In genomic region chr1:234827181-234827580, GRCh38 we compare ENCODE assay signal across 15 cellular contexts.
A peak's percentile ranks its signal among the peaks of the same experiment; 100 is the strongest.
DNase-seq lines count a peak whose midpoint lies in the region; ATAC-seq and TF ChIP-seq lines count a peak whose summit lies in the region.
"Had no signal": no experiment of that assay in that cellular context is flagged by ENCODE, and none has a peak within 500 bp of the region (broad histone marks: within the 10 kb centered on the region; RNA-seq: fewer than 3 reads in every experiment).

No MANE protein-coding gene starts in this region.

- no peak overlapping the region for H3K4me3 ChIP-seq in fibroblast of the aortic adventitia (ENCODE audit: low read depth, low read length)
- H3K4me3 ChIP-seq: BLaER1 treated with 17β-estradiol and CSF1 and Interleukin-3, amounts not matched to agents 10 nM and 100 nM; GM12878 had no signal

- no peaks in the 10 kb centered on the region for H3K36me3 Mint-ChIP-seq in activated T-helper 17 cell treated with anti-CD3 and anti-CD28 coated beads, Interleukin-2, amount 50 U/mL, for 72 hours (ENCODE audit: low read depth)
- no peaks in the 10 kb centered on the region for H3K36me3 Mint-ChIP-seq in stimulated activated effector memory CD8-positive, alpha-beta T cell treated with anti-CD3 and anti-CD28 coated beads, Interleukin-12 subunit alpha, Interleukin-12 subunit beta, amount 100 ng/mL, for 72 hours
- H3K36me3 Mint-ChIP-seq in Calu3 (ENCODE audit: insufficient read depth, unreplicated experiment), result no peaks in the 10 kb centered on the region
- no peaks in the 10 kb centered on the region for H3K36me3 Mint-ChIP-seq in activated CD4-positive, alpha-beta memory T cell treated with anti-CD3 and anti-CD28 coated beads, Interleukin-2, amount 10 ng/mL, durations not matched to agents 7 days and 5 days (ENCODE audit: low read depth)
- H3K36me3 Mint-ChIP-seq: CD4-positive, CD25-positive, alpha-beta regulatory T cell had no signal

- POLR2A ChIA-PET in activated CD4-positive, alpha-beta memory T cell treated with anti-CD3 and anti-CD28 coated beads, Interleukin-2, amount 10 ng/mL, durations not matched to agents 7 days and 5 days (lab: Charles Lee), result interaction anchor here (0.7 to 1.3 kb wide), 2 partner anchors 16 to 283 kb away, joined by 3 read pairs; no protein-coding TSS in a partner anchor

- CTCF ChIA-PET in Calu3 (lab: Charles Lee), result no interaction called here
- CTCF ChIA-PET in activated CD4-positive, alpha-beta memory T cell treated with anti-CD3 and anti-CD28 coated beads, Interleukin-2, amount 10 ng/mL, durations not matched to agents 7 days and 5 days (lab: Charles Lee), result no interaction called here

- peaks cover 7% of the 10 kb centered on the region for H3K4me1 Mint-ChIP-seq in activated T-helper 17 cell treated with anti-CD3 and anti-CD28 coated beads, Interleukin-2, amount 50 U/mL, for 72 hours
- H3K4me1 Mint-ChIP-seq in stimulated activated effector memory CD8-positive, alpha-beta T cell treated with anti-CD3 and anti-CD28 coated beads, Interleukin-12 subunit alpha, Interleukin-12 subunit beta, amount 100 ng/mL, for 72 hours, result no peaks in the 10 kb centered on the region
- H3K4me1 Mint-ChIP-seq in Calu3 (ENCODE audit: low read depth, unreplicated experiment), result peaks cover 19% of the 10 kb centered on the region
- H3K4me1 Mint-ChIP-seq in activated CD4-positive, alpha-beta memory T cell treated with anti-CD3 and anti-CD28 coated beads, Interleukin-2, amount 10 ng/mL, durations not matched to agents 7 days and 5 days, result no peaks in the 10 kb centered on the region

- intact Hi-C loops in Right ventricle myocardium inferior (cut with DNase I), result no loop called here
- intact Hi-C loops in left cardiac atrium (cut with DNase I), result no loop called here
- intact Hi-C loops in Calu3 (cut with micrococcal nuclease; ENCODE audit: unreplicated experiment), result loop anchor here (10.0 kb wide), 1 partner anchor 192 kb away; no protein-coding TSS in a partner anchor

- H3K27ac Mint-ChIP-seq in activated T-helper 17 cell treated with anti-CD3 and anti-CD28 coated beads, Interleukin-2, amount 50 U/mL, for 72 hours, result peak overlapping the region; percentile 22
- peak overlapping the region; percentile 32 for H3K27ac Mint-ChIP-seq in stimulated activated effector memory CD8-positive, alpha-beta T cell treated with anti-CD3 and anti-CD28 coated beads, Interleukin-12 subunit alpha, Interleukin-12 subunit beta, amount 100 ng/mL, for 72 hours
- no peak overlapping the region for H3K27ac Mint-ChIP-seq in Calu3 (ENCODE audit: unreplicated experiment)
- no peak overlapping the region for H3K27ac Mint-ChIP-seq in activated CD4-positive, alpha-beta memory T cell treated with anti-CD3 and anti-CD28 coated beads, Interleukin-2, amount 10 ng/mL, durations not matched to agents 7 days and 5 days
- H3K27ac Mint-ChIP-seq: H9 had no signal

- no peak for ATAC-seq in Right ventricle myocardium inferior
- no peak for ATAC-seq in left cardiac atrium
- no peak for ATAC-seq in activated T-helper 17 cell treated with anti-CD3 and anti-CD28 coated beads, Interleukin-2, amount 50 U/mL, for 72 hours (replicated peaks)
- ATAC-seq in stimulated activated effector memory CD8-positive, alpha-beta T cell treated with anti-CD3 and anti-CD28 coated beads, Interleukin-12 subunit alpha, Interleukin-12 subunit beta, amount 100 ng/mL, for 72 hours, result no peak
- no peak for ATAC-seq in GM19463 (IDR thresholded peaks at IDR 0.05; ENCODE audit: unreplicated experiment)
- ATAC-seq: GM12878 had no signal

- H3K4me3 Mint-ChIP-seq in activated T-helper 17 cell treated with anti-CD3 and anti-CD28 coated beads, Interleukin-2, amount 50 U/mL, for 72 hours, result no peak overlapping the region
- H3K4me3 Mint-ChIP-seq in stimulated activated effector memory CD8-positive, alpha-beta T cell treated with anti-CD3 and anti-CD28 coated beads, Interleukin-12 subunit alpha, Interleukin-12 subunit beta, amount 100 ng/mL, for 72 hours, result no peak overlapping the region
- no peak overlapping the region for H3K4me3 Mint-ChIP-seq in Calu3 (ENCODE audit: low read depth, unreplicated experiment)
- no peak overlapping the region for H3K4me3 Mint-ChIP-seq in activated CD4-positive, alpha-beta memory T cell treated with anti-CD3 and anti-CD28 coated beads, Interleukin-2, amount 10 ng/mL, durations not matched to agents 7 days and 5 days
- H3K4me3 Mint-ChIP-seq: CD4-positive, CD25-positive, alpha-beta regulatory T cell; H9 had no signal

- DNase-seq in Right ventricle myocardium inferior (ENCODE audit: missing footprints), result peak; percentile 63
- no peak for DNase-seq in left cardiac atrium
- peak; percentile 9 for DNase-seq in fibroblast of the aortic adventitia (ENCODE audit: low read depth)
- DNase-seq in stimulated activated effector memory CD8-positive, alpha-beta T cell treated with anti-CD3 and anti-CD28 coated beads, Interleukin-12 subunit alpha, Interleukin-12 subunit beta, amount 100 ng/mL, for 72 hours (ENCODE audit: low spot score in 2 of 2), result no peak
- DNase-seq in Calu3, result no peak
- DNase-seq in activated CD4-positive, alpha-beta memory T cell treated with anti-CD3 and anti-CD28 coated beads, Interleukin-2, amount 10 ng/mL, durations not matched to agents 7 days and 5 days, result no peak
- DNase-seq: AML-193; CD4-positive, CD25-positive, alpha-beta regulatory T cell; DMS 273 treated with DMSO at 0.1 percent for 48 hours; GOT3; H9 had no signal

- no peaks in the 10 kb centered on the region for H3K27me3 Mint-ChIP-seq in activated T-helper 17 cell treated with anti-CD3 and anti-CD28 coated beads, Interleukin-2, amount 50 U/mL, for 72 hours
- H3K27me3 Mint-ChIP-seq in Calu3 (ENCODE audit: unreplicated experiment), result no peaks in the 10 kb centered on the region
- no peaks in the 10 kb centered on the region for H3K27me3 Mint-ChIP-seq in activated CD4-positive, alpha-beta memory T cell treated with anti-CD3 and anti-CD28 coated beads, Interleukin-2, amount 10 ng/mL, durations not matched to agents 7 days and 5 days

- TF ChIP-seq CTCF in fibroblast of the aortic adventitia (IDR thresholded peaks at IDR 0.05; ENCODE audit: insufficient read depth, low read length), result no peak
- TF ChIP-seq CTCF in Calu3 (IDR thresholded peaks at IDR 0.05; ENCODE audit: unreplicated experiment), result no peak

- no peaks in the 10 kb centered on the region for H3K9me3 Mint-ChIP-seq in activated T-helper 17 cell treated with anti-CD3 and anti-CD28 coated beads, Interleukin-2, amount 50 U/mL, for 72 hours
- H3K9me3 Mint-ChIP-seq in stimulated activated effector memory CD8-positive, alpha-beta T cell treated with anti-CD3 and anti-CD28 coated beads, Interleukin-12 subunit alpha, Interleukin-12 subunit beta, amount 100 ng/mL, for 72 hours, result no peaks in the 10 kb centered on the region
- peaks cover 2% of the 10 kb centered on the region for H3K9me3 Mint-ChIP-seq in Calu3 (ENCODE audit: low read depth, unreplicated experiment)
- H3K9me3 Mint-ChIP-seq in activated CD4-positive, alpha-beta memory T cell treated with anti-CD3 and anti-CD28 coated beads, Interleukin-2, amount 10 ng/mL, durations not matched to agents 7 days and 5 days, result no peaks in the 10 kb centered on the region
- H3K9me3 Mint-ChIP-seq: H9 had no signal

- no TSS peak for BruUV-seq in Calu3 (replicated peaks; lab: Mats Ljungman, UMichigan)

Comparison
In these comparisons a context has a peak if more than half of its experiments do, and no peak if none do; other contexts are left out.
1. DNase-seq: peak in Right ventricle myocardium inferior (single experiment) and fibroblast of the aortic adventitia (single experiment); none in left cardiac atrium (single experiment), stimulated activated effector memory CD8-positive, alpha-beta T cell treated with anti-CD3 and anti-CD28 coated beads, Interleukin-12 subunit alpha, Interleukin-12 subunit beta, amount 100 ng/mL, for 72 hours (0 of 2), Calu3 (single experiment) and activated CD4-positive, alpha-beta memory T cell treated with anti-CD3 and anti-CD28 coated beads, Interleukin-2, amount 10 ng/mL, durations not matched to agents 7 days and 5 days (single experiment).
2. H3K27ac Mint-ChIP-seq: peak in activated T-helper 17 cell treated with anti-CD3 and anti-CD28 coated beads, Interleukin-2, amount 50 U/mL, for 72 hours (single experiment) and stimulated activated effector memory CD8-positive, alpha-beta T cell treated with anti-CD3 and anti-CD28 coated beads, Interleukin-12 subunit alpha, Interleukin-12 subunit beta, amount 100 ng/mL, for 72 hours (single experiment); none in Calu3 (single experiment) and activated CD4-positive, alpha-beta memory T cell treated with anti-CD3 and anti-CD28 coated beads, Interleukin-2, amount 10 ng/mL, durations not matched to agents 7 days and 5 days (single experiment).